Comparison of ENCODE assay signal across 16 cellular contexts in the genomic region with DNA sequence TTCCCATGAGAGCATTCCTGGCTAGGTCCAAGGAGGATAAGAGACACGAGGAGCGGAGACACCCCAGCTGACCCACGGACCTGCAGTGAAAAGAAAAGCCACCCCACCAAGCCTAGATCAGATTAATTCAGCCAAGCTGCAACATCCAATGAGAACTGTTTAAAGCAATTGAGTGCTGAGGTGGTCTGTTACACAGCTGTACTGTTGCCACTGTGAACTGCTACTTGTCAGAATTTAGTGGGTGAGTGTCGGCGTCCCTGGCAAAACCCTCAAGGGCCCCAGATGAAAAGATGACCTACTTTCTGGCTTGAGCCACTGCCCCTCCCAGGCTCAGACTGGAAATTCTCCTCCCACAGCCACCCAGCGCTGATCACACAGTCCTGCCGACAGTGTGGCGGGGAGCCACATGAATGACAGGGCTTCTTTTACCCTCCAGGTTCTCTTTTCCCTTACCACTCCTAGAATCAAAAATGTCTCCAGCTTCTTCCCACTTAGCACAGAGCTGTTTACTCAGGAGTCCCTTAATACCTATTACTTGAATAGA. TPM values are rescaled to one million over a fixed set of nuclear protein-coding genes. Genes with fewer than 3 reads are reported as not detected.
A peak's percentile ranks its signal among the peaks of the same experiment; 100 is the strongest.
DNase-seq lines count a peak whose midpoint lies in the region; ATAC-seq and TF ChIP-seq lines count a peak whose summit lies in the region.
"Had no signal": no experiment of that assay in that cellular context is flagged by ENCODE, and none has a peak within 500 bp of the region (broad histone marks: within the 10 kb centered on the region; RNA-seq: fewer than 3 reads in every experiment).

No MANE protein-coding gene starts in this region.

- TF ChIP-seq POLR2A in prostate gland (IDR thresholded peaks at IDR 0.05): no peak

- peaks cover 16 to 31% of the 10 kb centered on the region in 2 donors for H3K9me3 Mint-ChIP-seq in stimulated activated naive B cell treated with anti-CD40 and anti-IgM and Interleukin-4, amounts not matched to agents 10 μg/mL and 1 μg/mL and 100 μg/mL, for 72 hours
- peaks cover 9% of the 10 kb centered on the region for H3K9me3 Mint-ChIP-seq in neural progenitor cell

- 64% methylated on average over 8 of the region's 8 CpGs for WGBS in right cardiac atrium
- WGBS in prostate gland: 51% methylated on average over 8 of the region's 8 CpGs

- H3K4me3 ChIP-seq in HEK293 (ENCODE audit: low read depth, low read length) (no peak overlapping the region), cardiac fibroblast (replicated peaks in 1 of 2; ENCODE audit: low read depth in 2 of 2, low read length in 2 of 2) (no peak overlapping the region), right cardiac atrium (ENCODE audit: low read length) (no peak overlapping the region), neural progenitor cell (no peak overlapping the region), prostate gland (no peak overlapping the region)
- H3K4me3 ChIP-seq: sigmoid colon had no signal

- intact Hi-C loops in right cardiac atrium (cut with DNase I): no loop called here
- intact Hi-C loops in prostate gland (cut with DNase I): no loop called here

- no peak for TF ChIP-seq CTCF in HEK293 (tag by site-specific recombination; IDR thresholded peaks at IDR 0.05)
- TF ChIP-seq CTCF in cardiac fibroblast (IDR thresholded peaks at IDR 0.05; ENCODE audit: low read depth, low read length): no peak
- no peak for TF ChIP-seq CTCF in neural progenitor cell (IDR thresholded peaks at IDR 0.05)
- TF ChIP-seq CTCF in prostate gland (IDR thresholded peaks at IDR 0.05): no peak

- H3F3A ChIP-seq in neural progenitor cell (ENCODE audit: low read depth): no peaks in the 10 kb centered on the region

- H4K20me1 ChIP-seq in neural progenitor cell (ENCODE audit: low read depth): no peaks in the 10 kb centered on the region

- H3K9ac ChIP-seq in neural progenitor cell: no peak overlapping the region

- POLR2A ChIA-PET in HEK293 (lab: Yijun Ruan, JAX): no interaction called here

- H3K36me3 ChIP-seq in HEK293 (ENCODE audit: control insufficient read depth in 2 of 2, insufficient read depth in 1 of 2, low read length in 2 of 2) (no peaks in the 10 kb centered on the region), neural progenitor cell (no peaks in the 10 kb centered on the region), prostate gland (no peaks in the 10 kb centered on the region)
- H3K36me3 ChIP-seq: sigmoid colon had no signal

- H3K4me1 ChIP-seq in HEK293 (ENCODE audit: control insufficient read depth, insufficient read depth, low read length) (no peaks in the 10 kb centered on the region), right cardiac atrium (ENCODE audit: control insufficient read depth, insufficient read depth, low read length) (no peaks in the 10 kb centered on the region), neural progenitor cell (no peaks in the 10 kb centered on the region), prostate gland (replicated peaks) (no peaks in the 10 kb centered on the region)
- H3K4me1 ChIP-seq: sigmoid colon had no signal

- H3K27ac Mint-ChIP-seq in stimulated activated naive B cell treated with anti-CD40 and anti-IgM and Interleukin-4, amounts not matched to agents 10 μg/mL and 1 μg/mL and 100 μg/mL, for 72 hours: peak overlapping the region; percentile 56
- H3K27ac Mint-ChIP-seq in neural progenitor cell: no peak overlapping the region
- H3K27ac Mint-ChIP-seq: nephron progenitor cell had no signal

- H3K36me3 Mint-ChIP-seq in stimulated activated naive B cell treated with anti-CD40 and anti-IgM and Interleukin-4, amounts not matched to agents 10 μg/mL and 1 μg/mL and 100 μg/mL, for 72 hours: peaks cover 18 to 32% of the 10 kb centered on the region in 2 donors
- H3K36me3 Mint-ChIP-seq in neural progenitor cell: no peaks in the 10 kb centered on the region

- H3K4me3 Mint-ChIP-seq in stimulated activated naive B cell treated with anti-CD40 and anti-IgM and Interleukin-4, amounts not matched to agents 10 μg/mL and 1 μg/mL and 100 μg/mL, for 72 hours: no peak overlapping the region
- H3K4me3 Mint-ChIP-seq in neural progenitor cell: no peak overlapping the region
- H3K4me3 Mint-ChIP-seq: nephron progenitor cell had no signal

- H3K79me2 ChIP-seq in neural progenitor cell (ENCODE audit: low read depth): no peaks in the 10 kb centered on the region

- CTCF ChIA-PET in HEK293 (lab: Yijun Ruan, JAX): no interaction called here

- peak; percentile 20 to 56 for DNase-seq in cardiac fibroblast (ENCODE audit: low read depth in 2 of 2)
- peak; percentile 60 to 68 (median 67) for DNase-seq in right cardiac atrium
- DNase-seq in stimulated activated naive B cell treated with anti-CD40 and anti-IgM and Interleukin-4, amounts not matched to agents 10 μg/mL and 1 μg/mL and 100 μg/mL, for 72 hours: no peak
- DNase-seq in neural progenitor cell (ENCODE audit: low spot score): no peak
- no peak for DNase-seq in NCI-H2227 treated with DMSO at 0.1 percent for 48 hours (lab: John Stamatoyannopoulos, UW)
- DNase-seq in prostate gland (ENCODE audit: low spot score): no peak
- DNase-seq: activated T-cell treated with anti-CD3 and anti-CD28 coated beads, Interleukin-2, amount 50 U/mL, for 48 hours; DMS53; effector CD8-positive, alpha-beta T cell; NCI-H1092 treated with DMSO at 0.1 percent for 48 hours; nephron progenitor cell; sigmoid colon; stimulated activated naive CD4-positive, alpha-beta T cell; T-helper 9 cell had no signal

- no peak overlapping the region for H2AFZ ChIP-seq in neural progenitor cell (replicated peaks)

- no peaks in the 10 kb centered on the region for H3K27me3 ChIP-seq in right cardiac atrium (ENCODE audit: control insufficient read depth, insufficient read depth)
- H3K27me3 ChIP-seq in neural progenitor cell: no peaks in the 10 kb centered on the region
- no peaks in the 10 kb centered on the region for H3K27me3 ChIP-seq in prostate gland (replicated peaks; ENCODE audit: insufficient read depth)
- H3K27me3 ChIP-seq: sigmoid colon had no signal

- no peak overlapping the region for H3K27ac ChIP-seq in HEK293 (ENCODE audit: extremely low read depth, low read depth, low read length)
- H3K27ac ChIP-seq in right cardiac atrium (ENCODE audit: low read length): no peak overlapping the region
- H3K27ac ChIP-seq in neural progenitor cell: no peak overlapping the region
- H3K27ac ChIP-seq in prostate gland: no peak overlapping the region

- no peak overlapping the region for H3K4me2 ChIP-seq in neural progenitor cell

- H3K27me3 Mint-ChIP-seq in stimulated activated naive B cell treated with anti-CD40 and anti-IgM and Interleukin-4, amounts not matched to agents 10 μg/mL and 1 μg/mL and 100 μg/mL, for 72 hours: peaks cover 5 to 7% of the 10 kb centered on the region in 2 donors
- H3K27me3 Mint-ChIP-seq in neural progenitor cell (ENCODE audit: insufficient read depth, low read depth): no peaks in the 10 kb centered on the region

- H3K4me1 Mint-ChIP-seq in stimulated activated naive B cell treated with anti-CD40 and anti-IgM and Interleukin-4, amounts not matched to agents 10 μg/mL and 1 μg/mL and 100 μg/mL, for 72 hours: peaks cover 9 to 20% of the 10 kb centered on the region in 2 donors
- H3K4me1 Mint-ChIP-seq in neural progenitor cell: peaks cover 18% of the 10 kb centered on the region

- H3K9me3 ChIP-seq in HEK293 (ENCODE audit: control insufficient read depth, insufficient read depth, low read depth, low read length) (no peaks in the 10 kb centered on the region), right cardiac atrium (ENCODE audit: control insufficient read depth, low read length) (no peaks in the 10 kb centered on the region), neural progenitor cell (ENCODE audit: low read depth) (no peaks in the 10 kb centered on the region), prostate gland (no peaks in the 10 kb centered on the region)

- ATAC-seq in right cardiac atrium: peak; percentile 62 to 80
- no peak for ATAC-seq in stimulated activated naive B cell treated with anti-CD40 and anti-IgM and Interleukin-4, amounts not matched to agents 10 μg/mL and 1 μg/mL and 100 μg/mL, for 72 hours (replicated peaks)
- ATAC-seq in GM19455 (IDR thresholded peaks at IDR 0.05; ENCODE audit: unreplicated experiment): no peak

TF ChIP-seq in HEK293, 187 proteins besides CTCF, POLR2A, EP300 and RAD21 (continues in another document):
- TF ChIP-seq, protein P1, sequence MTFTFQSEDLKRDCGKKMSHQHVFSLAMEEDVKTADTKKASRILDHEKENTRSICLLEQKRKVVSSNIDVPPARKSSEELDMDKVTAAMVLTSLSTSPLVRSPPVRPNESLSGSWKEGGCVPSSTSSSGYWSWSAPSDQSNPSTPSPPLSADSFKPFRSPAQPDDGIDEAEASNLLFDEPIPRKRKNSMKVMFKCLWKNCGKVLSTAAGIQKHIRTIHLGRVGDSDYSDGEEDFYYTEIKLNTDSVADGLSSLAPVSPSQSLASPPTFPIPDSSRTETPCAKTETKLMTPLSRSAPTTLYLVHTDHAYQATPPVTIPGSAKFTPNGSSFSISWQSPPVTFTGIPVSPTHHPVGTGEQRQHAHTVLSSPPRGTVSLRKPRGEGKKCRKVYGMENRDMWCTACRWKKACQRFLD (tag by site-specific recombination; IDR thresholded peaks at IDR 0.05): no peak
- no peak for TF ChIP-seq WT1 (tag by site-specific recombination; IDR thresholded peaks at IDR 0.05)
- TF ChIP-seq ZFHX2 (tag by site-specific recombination; conservative IDR thresholded peaks at IDR 0.05): peak; percentile 42; the same call in 1 of the 2 replicates
- TF ChIP-seq SP3 (tag by site-specific recombination; IDR thresholded peaks at IDR 0.05): no peak

RNA-seq across cellular contexts. Expression of a gene that starts 26.4 kb away (rescaled TPM):
- 1 to 10 TPM; 3.8 to 8.1 (median 5.9) TPM for total RNA-seq in right cardiac atrium
- 4.3 TPM for polyA plus RNA-seq in right cardiac atrium
- 0.15 TPM in 1 of 2 replicates, not detected in the other for total RNA-seq in neural progenitor cell (ENCODE audit: low replicate concordance)
- total RNA-seq in prostate gland: 1 to 10 TPM in 1 of 2 donors, not detected in 1; 1.2 TPM

Comparison
In these comparisons a context has a peak if more than half of its experiments do, and no peak if none do; other contexts are left out.
1. DNase-seq: peak in cardiac fibroblast (2 of 2) and right cardiac atrium (3 of 3); none in stimulated activated naive B cell treated with anti-CD40 and anti-IgM and Interleukin-4, amounts not matched to agents 10 μg/mL and 1 μg/mL and 100 μg/mL, for 72 hours (single experiment), neural progenitor cell (single experiment), NCI-H2227 treated with DMSO at 0.1 percent for 48 hours (single experiment) and prostate gland (single experiment).
2. ATAC-seq: peak in right cardiac atrium (2 of 2); none in stimulated activated naive B cell treated with anti-CD40 and anti-IgM and Interleukin-4, amounts not matched to agents 10 μg/mL and 1 μg/mL and 100 μg/mL, for 72 hours (0 of 2) and GM19455 (single experiment).